33 cellular contexts compared by ENCODE assay signal in the genomic region with DNA sequence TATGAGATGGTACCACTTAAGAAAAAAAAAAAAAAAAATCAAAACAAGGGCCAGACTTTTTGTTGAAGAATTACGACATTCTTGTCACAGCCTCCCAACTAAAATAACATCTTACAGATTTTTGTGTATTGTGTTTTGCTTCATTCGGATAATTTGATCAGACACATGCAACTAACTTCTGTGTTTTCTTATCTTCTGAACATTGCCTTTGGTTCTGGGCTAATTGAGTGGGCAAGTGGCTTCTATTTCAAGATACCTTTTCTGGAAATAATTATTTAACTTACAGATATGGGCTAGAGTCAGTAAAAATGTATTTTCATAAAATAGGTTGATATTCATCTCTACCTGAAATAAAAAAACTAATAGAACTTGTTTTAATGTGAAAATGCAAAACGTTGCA.
DNase-seq lines count a peak whose midpoint lies in the region; ATAC-seq and TF ChIP-seq lines count a peak whose summit lies in the region.
"Had no signal": no experiment of that assay in that cellular context is flagged by ENCODE, and none has a peak within 500 bp of the region (broad histone marks: within the 10 kb centered on the region; RNA-seq: fewer than 3 reads in every experiment).

No MANE protein-coding gene starts in this region.

- ATAC-seq in SK-N-SH treated with all-trans-retinoic acid at 6 μM for 48 hours (no peak), HCT116 (no peak)
- ATAC-seq: A549; CD8-positive, alpha-beta T cell had no signal

- H3K9ac ChIP-seq in SK-N-SH (no peak overlapping the region), HCT116 (ENCODE audit: low read length) (no peak overlapping the region), colonic mucosa (ENCODE audit: low read depth in 2 of 2, low read length in 2 of 2) (no peak overlapping the region)
- H3K9ac ChIP-seq: BLaER1; BLaER1 treated with 17β-estradiol and CSF1 and Interleukin-3, amounts not matched to agents 10 nM and 100 nM had no signal

- H3K4me3 ChIP-seq in SK-N-SH (ENCODE audit: low read depth in 2 of 2, low read length in 1 of 2) = no peak overlapping the region
- H3K4me3 ChIP-seq in HCT116 (replicated peaks in 1 of 2; ENCODE audit: low read depth in 1 of 2, low read length in 2 of 2) = no peak overlapping the region
- H3K4me3 ChIP-seq in colonic mucosa = no peak overlapping the region
- H3K4me3 ChIP-seq: A549; BLaER1; BLaER1 treated with 17β-estradiol and CSF1 and Interleukin-3, amounts not matched to agents 10 nM and 100 nM had no signal

- H2AFZ ChIP-seq in SK-N-SH (ENCODE audit: low read depth) = no peak overlapping the region
- peak overlapping the region; percentile 12 for H2AFZ ChIP-seq in HCT116 (ENCODE audit: low read depth, low read length, poor library complexity, severe bottlenecking)

- no peak overlapping the region; a peak in 1 of 4 replicates for H3K27ac ChIP-seq in SK-N-SH (ENCODE audit: low read depth in 2 of 2, low read length in 1 of 2)
- H3K27ac ChIP-seq in HCT116 (ENCODE audit: low read depth, low read length) = no peak overlapping the region
- H3K27ac ChIP-seq in colonic mucosa = no peak overlapping the region
- H3K27ac ChIP-seq: 22Rv1; A549; BLaER1; BLaER1 treated with 17β-estradiol and CSF1 and Interleukin-3, amounts not matched to agents 10 nM and 100 nM; C4-2B had no signal

- H3K27ac Mint-ChIP-seq in nephron progenitor cell = no peak overlapping the region
- H3K27ac Mint-ChIP-seq: B cell; CD14-positive monocyte; CD4-positive, alpha-beta memory T cell; CD4-positive, alpha-beta T cell; CD4-positive, CD25-positive, alpha-beta regulatory T cell; CD8-positive, alpha-beta memory T cell; CD8-positive, alpha-beta T cell had no signal

- H3K4me1 Mint-ChIP-seq in nephron progenitor cell = peaks cover 7% of the 10 kb centered on the region
- H3K4me1 Mint-ChIP-seq: B cell; CD14-positive monocyte; CD4-positive, alpha-beta memory T cell; CD4-positive, CD25-positive, alpha-beta regulatory T cell; CD8-positive, alpha-beta memory T cell had no signal

- H4K20me1 ChIP-seq in SK-N-SH (ENCODE audit: insufficient read depth) (no peaks in the 10 kb centered on the region), HCT116 (ENCODE audit: insufficient read depth) (no peaks in the 10 kb centered on the region)
- H4K20me1 ChIP-seq: BLaER1; BLaER1 treated with 17β-estradiol and CSF1 and Interleukin-3, amounts not matched to agents 10 nM and 100 nM had no signal

- TF ChIP-seq POLR2A in HCT116 (IDR thresholded peaks at IDR 0.05; ENCODE audit: borderline replicate concordance, extremely low read depth, insufficient read depth, insufficient read length) = no peak

- no peaks in the 10 kb centered on the region for H3K27me3 ChIP-seq in SK-N-SH (ENCODE audit: insufficient read depth)
- H3K27me3 ChIP-seq in HCT116 (ENCODE audit: insufficient read depth, low read length) = no peaks in the 10 kb centered on the region
- H3K27me3 ChIP-seq in colonic mucosa = no peaks in the 10 kb centered on the region
- H3K27me3 ChIP-seq: BE2C; BLaER1; BLaER1 treated with 17β-estradiol and CSF1 and Interleukin-3, amounts not matched to agents 10 nM and 100 nM had no signal

- no peaks in the 10 kb centered on the region for H3K36me3 Mint-ChIP-seq in nephron progenitor cell (ENCODE audit: low read depth)
- H3K36me3 Mint-ChIP-seq: CD14-positive monocyte; CD4-positive, alpha-beta memory T cell; CD4-positive, CD25-positive, alpha-beta regulatory T cell; CD8-positive, alpha-beta memory T cell; CD8-positive, alpha-beta T cell had no signal

- no peak overlapping the region for H3K4me2 ChIP-seq in SK-N-SH
- H3K4me2 ChIP-seq in HCT116 (ENCODE audit: low read length) = no peak overlapping the region
- H3K4me2 ChIP-seq: A549; BLaER1; BLaER1 treated with 17β-estradiol and CSF1 and Interleukin-3, amounts not matched to agents 10 nM and 100 nM had no signal

- TF ChIP-seq CTCF in SK-N-SH (IDR thresholded peaks at IDR 0.05) (no peak), HCT116 (IDR thresholded peaks at IDR 0.05 in 2 of 3, conservative IDR thresholded peaks at IDR 0.05 in 1 of 3; ENCODE audit: borderline replicate concordance in 1 of 3, insufficient read depth in 1 of 3, low read depth in 2 of 3, low read length in 2 of 3) (no peak), nephron progenitor cell (IDR thresholded peaks at IDR 0.05) (no peak), colonic mucosa (IDR thresholded peaks at IDR 0.05) (no peak)

- no peaks in the 10 kb centered on the region for H3K36me3 ChIP-seq in SK-N-SH (replicated peaks in 1 of 2; ENCODE audit: control insufficient read depth in 1 of 2, insufficient read depth in 2 of 2, low read length in 1 of 2)
- no peaks in the 10 kb centered on the region for H3K36me3 ChIP-seq in HCT116 (ENCODE audit: control insufficient read depth in 1 of 2, insufficient read depth in 2 of 2, low read length in 2 of 2)
- no peaks in the 10 kb centered on the region for H3K36me3 ChIP-seq in colonic mucosa
- H3K36me3 ChIP-seq: BE2C; BLaER1; BLaER1 treated with 17β-estradiol and CSF1 and Interleukin-3, amounts not matched to agents 10 nM and 100 nM had no signal

- DNase-seq in SK-N-SH = no peak
- DNase-seq in HCT116 (ENCODE audit: low read depth, low spot score) = no peak
- peak; percentile 4 for DNase-seq in SK-N-DZ (ENCODE audit: low spot score)
- DNase-seq in nephron progenitor cell = no peak
- DNase-seq in colonic mucosa = no peak
- DNase-seq: 8988T; ACHN; AML-193; BE2C; C1 segment of cervical spinal cord; Caco-2; Calu3; CD4-positive, alpha-beta memory T cell; CD4-positive, alpha-beta T cell; CD4-positive, CD25-positive, alpha-beta regulatory T cell; CD8-positive, alpha-beta memory T cell; CD8-positive, alpha-beta T cell; COR-L47; DMS 273 treated with DMSO at 0.1 percent for 48 hours; DMS153; DMS53; DMS79; DMS79 treated with DMSO at 0.1 percent for 48 hours; DND-41; EL had no signal

- H3K79me2 ChIP-seq in SK-N-SH (ENCODE audit: insufficient read depth) = no peaks in the 10 kb centered on the region
- H3K79me2 ChIP-seq in HCT116 (ENCODE audit: insufficient read depth, low read length) = no peaks in the 10 kb centered on the region

- no peaks in the 10 kb centered on the region for H3K9me3 ChIP-seq in SK-N-SH
- H3K9me3 ChIP-seq in HCT116 (ENCODE audit: control insufficient read depth in 1 of 2, insufficient read depth in 1 of 2, low read depth in 1 of 2, low read length in 2 of 2) = no peaks in the 10 kb centered on the region
- no peaks in the 10 kb centered on the region for H3K9me3 ChIP-seq in colonic mucosa
- H3K9me3 ChIP-seq: A549; BE2C; BLaER1; BLaER1 treated with 17β-estradiol and CSF1 and Interleukin-3, amounts not matched to agents 10 nM and 100 nM; Caco-2 had no signal

- peak in 1 of 2 experiments; percentile 74; a peak in 2 of 4 replicates for TF ChIP-seq EP300 in SK-N-SH (IDR thresholded peaks at IDR 0.05; ENCODE audit: borderline replicate concordance in 1 of 2, low read depth in 1 of 2, low read length in 1 of 2)

- CTCF ChIA-PET in SK-N-SH (lab: Yijun Ruan, JAX) (interaction anchor here (0.9 kb wide), 1 partner anchor 9 kb away, joined by 3 read pairs; no protein-coding TSS in a partner anchor), HCT116 (lab: Charles Lee) (no interaction called here)

- H3K4me3 Mint-ChIP-seq in nephron progenitor cell = no peak overlapping the region
- H3K4me3 Mint-ChIP-seq: B cell; CD14-positive monocyte; CD4-positive, alpha-beta memory T cell; CD4-positive, alpha-beta T cell; CD4-positive, CD25-positive, alpha-beta regulatory T cell; CD8-positive, alpha-beta memory T cell; CD8-positive, alpha-beta T cell had no signal

- H3K4me1 ChIP-seq in SK-N-SH (ENCODE audit: control insufficient read depth in 1 of 2, insufficient read depth in 2 of 2, low read depth in 1 of 2, low read length in 1 of 2) = no peaks in the 10 kb centered on the region; a peak in 1 of 4 replicates
- H3K4me1 ChIP-seq in HCT116 (ENCODE audit: control insufficient read depth in 1 of 2, insufficient read depth in 2 of 2, low read length in 2 of 2) = no peaks in the 10 kb centered on the region
- no peaks in the 10 kb centered on the region for H3K4me1 ChIP-seq in colonic mucosa
- H3K4me1 ChIP-seq: A549; BE2C; BLaER1; BLaER1 treated with 17β-estradiol and CSF1 and Interleukin-3, amounts not matched to agents 10 nM and 100 nM; Caco-2 had no signal

- TF ChIP-seq RAD21 in SK-N-SH (IDR thresholded peaks at IDR 0.05; ENCODE audit: low read length) = no peak
- no peak for TF ChIP-seq RAD21 in HCT116 (IDR thresholded peaks at IDR 0.05; ENCODE audit: low read depth)

- no peaks in the 10 kb centered on the region for H3K9me2 ChIP-seq in SK-N-SH
- H3K9me2 ChIP-seq in HCT116 (ENCODE audit: insufficient read depth) = no peaks in the 10 kb centered on the region

- intact Hi-C loops in HCT116 (cut with micrococcal nuclease) = no loop called here
- intact Hi-C loops in colonic mucosa (cut with DNase I) = no loop called here

- 13% methylated on average over 3 of the region's 3 CpGs for WGBS in SK-N-SH (ENCODE audit: low lambda C conversion rate)

- no peaks in the 10 kb centered on the region for H3K27me3 Mint-ChIP-seq in nephron progenitor cell (ENCODE audit: low read depth, poor library complexity)
- H3K27me3 Mint-ChIP-seq: B cell; CD4-positive, alpha-beta memory T cell; CD4-positive, alpha-beta T cell; CD4-positive, CD25-positive, alpha-beta regulatory T cell; CD8-positive, alpha-beta memory T cell had no signal

- POLR2A ChIA-PET in SK-N-SH (lab: Yijun Ruan, JAX) (no interaction called here), HCT116 (lab: Charles Lee) (no interaction called here)

- RAD21 ChIA-PET in HCT116 (lab: Charles Lee; ENCODE audit: low non-redundant PET in 1 of 2, low total read pairs in 2 of 2, uncharacterized antibody in 2 of 2, unreplicated experiment in 2 of 2) = no interaction called here

- no peaks in the 10 kb centered on the region for H3F3A ChIP-seq in SK-N-SH (replicated peaks; ENCODE audit: insufficient read depth)

- BruUV-seq in HCT116 (replicated peaks; lab: Mats Ljungman, UMichigan) = no TSS peak

- H3K9me3 Mint-ChIP-seq in nephron progenitor cell = peaks cover 4% of the 10 kb centered on the region
- H3K9me3 Mint-ChIP-seq: CD4-positive, alpha-beta T cell; CD8-positive, alpha-beta T cell had no signal

TF ChIP-seq in SK-N-SH, 30 proteins besides CTCF, POLR2A, EP300 and RAD21 (continues in another document):
- TF ChIP-seq ELF1 (IDR thresholded peaks at IDR 0.05) (no peak), GATA2 (CRISPR knock-in tag; IDR thresholded peaks at IDR 0.05) (peak; percentile 76), RCOR1 (IDR thresholded peaks at IDR 0.05; ENCODE audit: low read length) (peak; percentile 60; the same call in 1 of the 2 replicates)

TF ChIP-seq in SK-N-SH treated with all-trans-retinoic acid at 6 μM for 48 hours, 23 proteins besides CTCF, POLR2A, EP300 and RAD21 (continues in another document):
- no peak for TF ChIP-seq ISL1 (CRISPR knock-in tag; IDR thresholded peaks at IDR 0.05)

TF ChIP-seq in HCT116, 20 proteins besides CTCF, POLR2A, EP300 and RAD21 (continues in another document):
- TF ChIP-seq SIN3A (IDR thresholded peaks at IDR 0.05; ENCODE audit: low read depth) (no peak), ZFX (IDR thresholded peaks at IDR 0.05) (no peak), YY1 (IDR thresholded peaks at IDR 0.05; ENCODE audit: extremely low read depth, insufficient replicate concordance, low read depth, low read length) (no peak), EZH2phosphoT487 (IDR thresholded peaks at IDR 0.05; ENCODE audit: borderline replicate concordance) (no peak)
